ENCODE assay signal across 16 cellular contexts in the genomic region with DNA sequence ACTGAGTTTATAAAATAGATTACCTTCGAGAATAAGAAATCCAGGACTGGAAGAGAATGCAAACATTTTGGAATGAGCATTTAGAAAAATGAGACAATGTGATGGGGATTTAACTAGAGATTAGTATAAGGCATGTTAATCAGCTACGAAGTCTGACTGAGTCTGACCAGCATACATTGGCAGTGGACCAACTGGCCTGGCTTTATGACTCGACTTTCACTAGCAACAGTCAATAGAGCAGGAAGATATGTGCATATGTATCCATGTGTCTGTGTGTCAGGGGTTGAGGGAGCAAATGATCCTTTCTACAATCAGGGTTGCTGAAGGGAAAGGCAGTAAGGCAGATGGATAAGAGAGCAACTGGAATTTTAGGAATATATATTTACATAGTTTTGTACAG.
DNase-seq lines count a peak whose midpoint lies in the region; ATAC-seq, FAIRE-seq and TF ChIP-seq lines count a peak whose summit lies in the region.
"Had no signal": no experiment of that assay in that cellular context is flagged by ENCODE, and none has a peak within 500 bp of the region (broad histone marks: within the 10 kb centered on the region; RNA-seq: fewer than 3 reads in every experiment).

No MANE protein-coding gene starts in this region.

- H3K4me1 ChIP-seq in effector memory CD4-positive, alpha-beta T cell (ENCODE audit: control insufficient read depth, insufficient read depth, low read length, poor library complexity, severe bottlenecking) = no peaks in the 10 kb centered on the region
- H3K4me1 ChIP-seq: esophagus muscularis mucosa, right atrium auricular region had no signal

- no peak for FAIRE-seq in urothelium cell line (lab: Jason Lieb, UNC)
- FAIRE-seq: colon, GM18507 had no signal

- no peaks in the 10 kb centered on the region for H3K9me3 ChIP-seq in effector memory CD4-positive, alpha-beta T cell (ENCODE audit: control insufficient read depth, low read length)
- H3K9me3 ChIP-seq: esophagus muscularis mucosa, right atrium auricular region had no signal

- TF ChIP-seq CTCF in brain microvascular endothelial cell (IDR thresholded peaks at IDR 0.05; ENCODE audit: low read depth, low read length, missing control alignments) = no peak

- DNase-seq in EL = peak; percentile 56
- peak; percentile 38 for DNase-seq in NCI-H2081 treated with DMSO at 0.1 percent for 48 hours (lab: John Stamatoyannopoulos, UW)
- peak; percentile 12 for DNase-seq in brain microvascular endothelial cell
- peak; percentile 53 for DNase-seq in kidney tubule cell (ENCODE audit: low spot score)
- no peak for DNase-seq in urothelium cell line (ENCODE audit: low spot score)
- no peak for DNase-seq in effector memory CD4-positive, alpha-beta T cell
- DNase-seq: activated CD4-positive, alpha-beta T cell treated with anti-CD3 and anti-CD28 coated beads for 4 hours; activated T-cell treated with anti-CD3 and anti-CD28 coated beads, Interleukin-2, amount 50 U/mL, for 1 hour; CD4-positive, alpha-beta T cell had no signal

- no peak for ATAC-seq in GM19452 (IDR thresholded peaks at IDR 0.05; ENCODE audit: unreplicated experiment)
- ATAC-seq: stimulated activated effector memory CD8-positive, alpha-beta T cell treated with anti-CD3 and anti-CD28 coated beads, Interleukin-12 subunit alpha, Interleukin-12 subunit beta, amount 100 ng/mL, for 72 hours had no signal

- H3K27me3 ChIP-seq in brain microvascular endothelial cell (replicated peaks) = no peaks in the 10 kb centered on the region
- no peaks in the 10 kb centered on the region for H3K27me3 ChIP-seq in effector memory CD4-positive, alpha-beta T cell (replicated peaks; ENCODE audit: control insufficient read depth, insufficient read depth, low read length, poor library complexity, severe bottlenecking)
- H3K27me3 ChIP-seq: esophagus muscularis mucosa, right atrium auricular region had no signal

- H3K36me3 ChIP-seq in brain microvascular endothelial cell (replicated peaks) = no peaks in the 10 kb centered on the region
- H3K36me3 ChIP-seq in effector memory CD4-positive, alpha-beta T cell (ENCODE audit: control insufficient read depth, insufficient read depth, low read length) = no peaks in the 10 kb centered on the region
- H3K36me3 ChIP-seq: esophagus muscularis mucosa, right atrium auricular region had no signal

- no peak overlapping the region for H3K4me3 ChIP-seq in brain microvascular endothelial cell (ENCODE audit: low read depth, low read length)
- no peak overlapping the region for H3K4me3 ChIP-seq in effector memory CD4-positive, alpha-beta T cell (ENCODE audit: insufficient read depth, low read depth, low read length, poor library complexity, severe bottlenecking)
- H3K4me3 ChIP-seq: esophagus muscularis mucosa, lung, right atrium auricular region had no signal

- H3K27ac ChIP-seq in brain microvascular endothelial cell = no peak overlapping the region
- no peak overlapping the region for H3K27ac ChIP-seq in effector memory CD4-positive, alpha-beta T cell (ENCODE audit: insufficient read depth, low read length, poor library complexity, severe bottlenecking)
- H3K27ac ChIP-seq: esophagus muscularis mucosa, right atrium auricular region had no signal

- in situ Hi-C loops in brain microvascular endothelial cell (cut with HindIII; ENCODE audit: low pct_ligation_motif_present, low sequenced_read_pairs) = no loop called here

Comparison
In these comparisons a context has a peak if more than half of its experiments do, and no peak if none do; other contexts are left out.
1. DNase-seq: peak in EL (single experiment), NCI-H2081 treated with DMSO at 0.1 percent for 48 hours (single experiment), brain microvascular endothelial cell (single experiment) and kidney tubule cell (single experiment); none in urothelium cell line (single experiment) and effector memory CD4-positive, alpha-beta T cell (0 of 3).